Comparison of ENCODE assay signal across 8 cellular contexts in the genomic region with DNA sequence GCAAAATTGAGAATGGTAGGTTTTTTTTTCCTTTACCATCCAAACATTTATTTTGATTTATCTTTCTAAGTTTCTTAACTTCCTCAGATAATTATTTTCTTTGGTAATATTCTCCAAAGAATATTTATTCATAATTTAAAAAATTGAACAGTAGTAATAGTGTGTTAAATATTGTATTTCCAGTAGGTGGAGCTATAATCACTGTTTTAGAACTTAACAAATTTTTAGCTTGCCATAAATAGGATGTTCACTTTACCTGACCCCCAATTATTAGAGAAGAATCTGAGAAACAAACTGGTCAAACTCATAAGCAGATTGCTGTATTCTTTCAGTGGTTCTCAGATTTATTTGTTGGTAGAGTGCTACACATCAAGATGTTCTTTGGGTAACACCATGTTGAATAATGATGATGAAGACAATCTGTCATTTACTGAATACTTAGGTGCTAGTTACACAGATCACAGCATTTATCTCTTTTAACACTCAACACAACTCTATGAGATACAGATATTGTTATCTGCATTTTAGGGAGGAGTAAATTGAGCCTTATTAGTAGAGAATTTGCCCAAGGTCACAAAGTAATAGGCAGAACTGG.
DNase-seq lines count a peak whose midpoint lies in the region; ATAC-seq and TF ChIP-seq lines count a peak whose summit lies in the region.

No MANE protein-coding gene starts in this region.

- POLR2A ChIA-PET in MCF 10A (lab: Yijun Ruan, JAX), result interaction anchor here (1.2 to 1.5 kb wide), 2 partner anchors 190 to 206 kb away, joined by 5 read pairs; partner anchors contain the start of genes DBT and RTCA

- intact Hi-C loops in MCF 10A (cut with micrococcal nuclease), result loop anchor here (5.0 kb wide), 3 partner anchors 163 to 418 kb away; a partner anchor contains a TSS

- H3K4me1 ChIP-seq in MM.1S (ENCODE audit: low read length) (peaks cover 9% of the 10 kb centered on the region), neural progenitor cell (peaks cover 13% of the 10 kb centered on the region)

- H3K9ac ChIP-seq in MM.1S (ENCODE audit: low read length), result no peak overlapping the region
- H3K9ac ChIP-seq in neural progenitor cell, result no peak overlapping the region

- no peaks in the 10 kb centered on the region for H3K9me2 ChIP-seq in MM.1S (replicated peaks; ENCODE audit: insufficient read depth, low read length)

- H3K27ac Mint-ChIP-seq in MCF 10A (ENCODE audit: low read depth, unreplicated experiment) (no peak overlapping the region), neural progenitor cell (no peak overlapping the region)

- H3K4me1 Mint-ChIP-seq in MCF 10A (ENCODE audit: insufficient read depth, unreplicated experiment) (peaks cover 7% of the 10 kb centered on the region), neural progenitor cell (peaks cover 15% of the 10 kb centered on the region)

- H2AFZ ChIP-seq in MM.1S (ENCODE audit: low read length), result no peak overlapping the region
- no peak overlapping the region for H2AFZ ChIP-seq in neural progenitor cell (replicated peaks)

- DNase-seq in DMS 273 (lab: John Stamatoyannopoulos, UW; ENCODE audit: unreplicated experiment) (peak; percentile 32), DMS 273 treated with DMSO at 0.1 percent for 48 hours (lab: John Stamatoyannopoulos, UW) (no peak), MM.1S (peak; percentile 23), MCF 10A (ENCODE audit: unreplicated experiment) (peak; percentile 4), neural progenitor cell (ENCODE audit: low spot score) (no peak), NCI-H128 (lab: John Stamatoyannopoulos, UW; ENCODE audit: unreplicated experiment) (no peak)

- ATAC-seq in HG03280 (IDR thresholded peaks at IDR 0.05; ENCODE audit: unreplicated experiment), result no peak
- ATAC-seq in GM19023 (IDR thresholded peaks at IDR 0.05; ENCODE audit: unreplicated experiment), result no peak

- H3K4me2 ChIP-seq in MM.1S (ENCODE audit: low read depth, low read length) (no peak overlapping the region), neural progenitor cell (no peak overlapping the region)

- H3K27me3 Mint-ChIP-seq in MCF 10A (ENCODE audit: insufficient read depth, unreplicated experiment) (no peaks in the 10 kb centered on the region), neural progenitor cell (ENCODE audit: insufficient read depth, low read depth) (no peaks in the 10 kb centered on the region)

- no peaks in the 10 kb centered on the region for H3K9me3 ChIP-seq in MM.1S (replicated peaks; ENCODE audit: insufficient read depth, low read length)
- no peaks in the 10 kb centered on the region for H3K9me3 ChIP-seq in neural progenitor cell (ENCODE audit: low read depth)

- no peaks in the 10 kb centered on the region for H3F3A ChIP-seq in MM.1S (ENCODE audit: insufficient read depth, low read length)
- peaks cover 17% of the 10 kb centered on the region for H3F3A ChIP-seq in neural progenitor cell (ENCODE audit: low read depth)

- no peaks in the 10 kb centered on the region for H3K79me2 ChIP-seq in MM.1S (ENCODE audit: low read length)
- H3K79me2 ChIP-seq in neural progenitor cell (ENCODE audit: low read depth), result no peaks in the 10 kb centered on the region

- H3K27ac ChIP-seq in MM.1S (ENCODE audit: low read length) (no peak overlapping the region), neural progenitor cell (no peak overlapping the region)

- BruUV-seq in MCF 10A (replicated peaks; lab: Mats Ljungman, UMichigan), result no TSS peak

- H3K36me3 ChIP-seq in MM.1S (replicated peaks; ENCODE audit: insufficient read depth, low read length) (no peaks in the 10 kb centered on the region), neural progenitor cell (no peaks in the 10 kb centered on the region)

- H3K27me3 ChIP-seq in MM.1S (replicated peaks; ENCODE audit: insufficient read depth, low read length) (no peaks in the 10 kb centered on the region), neural progenitor cell (no peaks in the 10 kb centered on the region)

- H3K9me3 Mint-ChIP-seq in MCF 10A (ENCODE audit: unreplicated experiment) (no peaks in the 10 kb centered on the region), neural progenitor cell (no peaks in the 10 kb centered on the region)

- H4K20me1 ChIP-seq in MM.1S (ENCODE audit: insufficient read depth, low read length), result no peaks in the 10 kb centered on the region
- peaks cover 3% of the 10 kb centered on the region for H4K20me1 ChIP-seq in neural progenitor cell (ENCODE audit: low read depth)

- H3K36me3 Mint-ChIP-seq in MCF 10A (ENCODE audit: insufficient read depth, unreplicated experiment) (no peaks in the 10 kb centered on the region), neural progenitor cell (peaks cover 4% of the 10 kb centered on the region)

- H3K4me3 Mint-ChIP-seq in MCF 10A (ENCODE audit: unreplicated experiment), result no peak overlapping the region
- H3K4me3 Mint-ChIP-seq in neural progenitor cell, result no peak overlapping the region

- peak; percentile 25; the same call in 1 of the 2 replicates for TF ChIP-seq CTCF in MM.1S (IDR thresholded peaks at IDR 0.05; ENCODE audit: low read length)
- TF ChIP-seq CTCF in MCF 10A (IDR thresholded peaks at IDR 0.05; ENCODE audit: unreplicated experiment), result peak; percentile 36
- TF ChIP-seq CTCF in neural progenitor cell (IDR thresholded peaks at IDR 0.05), result peak; percentile 65

- CTCF ChIA-PET in MCF 10A (lab: Yijun Ruan, JAX), result interaction anchor here (0.6 to 14.2 kb wide), 37 partner anchors 8 to 712 kb away, joined by 3 to 310 read pairs (median 4); partner anchors contain the start of genes FRRS1 and RTCA

- H3K4me3 ChIP-seq in MM.1S (ENCODE audit: low read length) (no peak overlapping the region), neural progenitor cell (no peak overlapping the region)

Comparison
In these comparisons a context has a peak if more than half of its experiments do, and no peak if none do; other contexts are left out.
1. DNase-seq: peak in DMS 273 (single experiment), MM.1S (single experiment) and MCF 10A (single experiment); none in DMS 273 treated with DMSO at 0.1 percent for 48 hours (single experiment), neural progenitor cell (single experiment) and NCI-H128 (single experiment).
2. Peak in every context shown above with its lines, with median percentiles within 50 percentile points of each other: CTCF ChIP-seq.